ENCODE assay signal across 11 cellular contexts in the genomic region with DNA sequence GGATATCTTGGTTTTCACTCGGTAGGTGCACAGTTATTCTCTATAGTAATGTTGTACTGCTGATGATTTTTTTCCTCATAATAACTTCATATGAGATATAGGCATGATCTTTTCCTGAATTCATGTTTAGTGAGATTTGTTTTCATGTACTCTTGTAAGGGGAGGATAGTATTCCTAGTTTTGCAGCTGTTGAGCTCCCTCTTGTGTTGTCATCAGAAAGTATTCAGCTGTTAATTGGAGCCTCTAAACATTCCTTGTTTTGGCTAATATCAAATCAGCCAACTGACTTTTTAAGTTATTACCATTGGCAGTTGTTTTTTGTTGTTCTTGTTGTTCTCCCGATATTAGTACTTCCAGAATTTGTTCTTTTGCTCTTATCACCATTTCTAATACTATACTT. TPM values are rescaled to one million over a fixed set of nuclear protein-coding genes. Genes with fewer than 3 reads are reported as not detected.
DNase-seq lines count a peak whose midpoint lies in the region; ATAC-seq, FAIRE-seq and TF ChIP-seq lines count a peak whose summit lies in the region.
"Had no signal": no experiment of that assay in that cellular context is flagged by ENCODE, and none has a peak within 500 bp of the region (broad histone marks: within the 10 kb centered on the region; RNA-seq: fewer than 3 reads in every experiment).

No MANE protein-coding gene starts in this region.

- no peaks in the 10 kb centered on the region for H4K20me1 ChIP-seq in K562 (replicated peaks; ENCODE audit: control insufficient read depth, insufficient read depth, low read length)

- H3K27ac Mint-ChIP-seq in activated T-cell treated with anti-CD3 and anti-CD28 coated beads, Interleukin-2, amount 50 U/mL, for 24 hours = no peak overlapping the region
- H3K27ac Mint-ChIP-seq: stimulated activated naive B cell treated with anti-CD40 and anti-IgM and Interleukin-4, amounts not matched to agents 10 μg/mL and 1 μg/mL and 100 μg/mL, for 72 hours had no signal

- H3K27me3 Mint-ChIP-seq in activated T-cell treated with anti-CD3 and anti-CD28 coated beads, Interleukin-2, amount 50 U/mL, for 24 hours = peaks cover 12% of the 10 kb centered on the region

- TF ChIP-seq RAD21 in K562 (CRISPR knock-in tag; conservative IDR thresholded peaks at IDR 0.05 in 1 of 2, IDR thresholded peaks at IDR 0.05 in 1 of 2) = peak in 1 of 2 experiments; percentile 57; a peak in 2 of 4 replicates

- no peaks in the 10 kb centered on the region for H3K9me3 Mint-ChIP-seq in activated T-cell treated with anti-CD3 and anti-CD28 coated beads, Interleukin-2, amount 50 U/mL, for 24 hours
- H3K9me3 Mint-ChIP-seq: stimulated activated naive B cell treated with anti-CD40 and anti-IgM and Interleukin-4, amounts not matched to agents 10 μg/mL and 1 μg/mL and 100 μg/mL, for 72 hours had no signal

- no peak for TF ChIP-seq POLR2A in K562 (conservative IDR thresholded peaks at IDR 0.05)

- H3K4me3 ChIP-seq in K562 = no peak overlapping the region
- H3K4me3 ChIP-seq: pancreas had no signal

- POLR2A ChIA-PET in K562 (lab: Yijun Ruan, JAX) = interaction anchor here (0.6 kb wide), 1 partner anchor 514 kb away, joined by 4 read pairs; no protein-coding TSS in a partner anchor

- no peaks in the 10 kb centered on the region for H3K9me3 ChIP-seq in K562 (replicated peaks; ENCODE audit: control insufficient read depth, insufficient read depth, low read depth, low read length)
- H3K9me3 ChIP-seq: pancreas had no signal

- CTCF ChIA-PET in K562 (lab: Yijun Ruan, JAX; ENCODE audit: low intra/inter-chr PET ratio) = interaction anchor here (1.4 kb wide), 1 partner anchor 293 kb away, joined by 4 read pairs; no protein-coding TSS in a partner anchor

- peak in 1 of 3 experiments; percentile 43; a peak in 3 of 6 replicates for TF ChIP-seq CTCF in K562 (IDR thresholded peaks at IDR 0.05 in 2 of 3, conservative IDR thresholded peaks at IDR 0.05 in 1 of 3; ENCODE audit: insufficient read depth in 2 of 3, low read depth in 1 of 3, low read length in 3 of 3)

- H3K4me1 ChIP-seq in K562 (replicated peaks in 1 of 2; ENCODE audit: control insufficient read depth in 2 of 2, insufficient read depth in 2 of 2, low read length in 2 of 2) = no peaks in the 10 kb centered on the region
- H3K4me1 ChIP-seq: pancreas had no signal

- in situ Hi-C loops in K562 (cut with MboI) = no loop called here

- no peak overlapping the region for H3K9ac ChIP-seq in K562 (ENCODE audit: insufficient read depth in 1 of 2, low read depth in 2 of 2, low read length in 2 of 2)

- ATAC-seq in K562 = peak; percentile 49; the same call in 2 of the 3 replicates
- ATAC-seq: pancreas had no signal

- peak; percentile 19 for DNase-seq in Daoy (ENCODE audit: low read depth)
- DNase-seq in M059J (ENCODE audit: low read depth) = peak; percentile 5
- DNase-seq in K562 (ENCODE audit: extremely low read depth in 1 of 4, low spot score in 3 of 4) = peak in 2 of 4 experiments; percentile 6 to 9
- DNase-seq in midbrain (lab: John Stamatoyannopoulos, UW) = peak; percentile 24
- DNase-seq in stimulated activated CD4-positive, alpha-beta T cell treated with anti-CD3 and anti-CD28 coated beads, Interleukin-4, amount 100 ng/mL, for 4 hours = no peak
- DNase-seq in NK-92 (lab: John Stamatoyannopoulos, UW; ENCODE audit: unreplicated experiment) = no peak
- DNase-seq in activated T-cell treated with anti-CD3 and anti-CD28 coated beads, Interleukin-2, amount 50 U/mL, for 24 hours = no peak
- DNase-seq in stimulated activated CD4-positive, alpha-beta T cell treated with anti-CD3 and anti-CD28 coated beads, Interleukin-4, amount 100 ng/mL, for 24 hours = no peak
- DNase-seq: activated gamma-delta T cell; pancreas; stimulated activated naive B cell treated with anti-CD40 and anti-IgM and Interleukin-4, amounts not matched to agents 10 μg/mL and 1 μg/mL and 100 μg/mL, for 72 hours had no signal

- no peak overlapping the region for H2AFZ ChIP-seq in K562 (ENCODE audit: low read depth, low read length)

- no peak overlapping the region for H3K4me3 Mint-ChIP-seq in activated T-cell treated with anti-CD3 and anti-CD28 coated beads, Interleukin-2, amount 50 U/mL, for 24 hours
- H3K4me3 Mint-ChIP-seq: stimulated activated naive B cell treated with anti-CD40 and anti-IgM and Interleukin-4, amounts not matched to agents 10 μg/mL and 1 μg/mL and 100 μg/mL, for 72 hours had no signal

- peak; percentile 11 for FAIRE-seq in K562 (lab: Jason Lieb, UNC)
- FAIRE-seq: pancreas had no signal

- no peaks in the 10 kb centered on the region for H3K9me1 ChIP-seq in K562 (ENCODE audit: control insufficient read depth, insufficient read depth, low read length)

- H3K27me3 ChIP-seq in K562 (ENCODE audit: control insufficient read depth in 2 of 2, insufficient read depth in 2 of 2, low read length in 2 of 2) = no peaks in the 10 kb centered on the region

- H3K27ac ChIP-seq in K562 (ENCODE audit: extremely low read depth, low read depth, low read length) = no peak overlapping the region
- H3K27ac ChIP-seq: pancreas had no signal

- H3K4me1 Mint-ChIP-seq in activated T-cell treated with anti-CD3 and anti-CD28 coated beads, Interleukin-2, amount 50 U/mL, for 24 hours (ENCODE audit: low read depth) = no peaks in the 10 kb centered on the region

- intact Hi-C loops in K562 (cut with micrococcal nuclease) = loop anchor here (2.0 kb wide), 1 partner anchor 294 kb away; no protein-coding TSS in a partner anchor

- no peaks in the 10 kb centered on the region for H3K36me3 ChIP-seq in K562 (ENCODE audit: control insufficient read depth, insufficient read depth, low read length)
- H3K36me3 ChIP-seq: pancreas had no signal

- no TSS peak for BruUV-seq in K562 (replicated peaks; lab: Mats Ljungman, UMichigan)

- no peak for TF ChIP-seq EP300 in K562 (IDR thresholded peaks at IDR 0.05; ENCODE audit: low read length)

- H3K79me2 ChIP-seq in K562 (ENCODE audit: control insufficient read depth, insufficient read depth, low read length) = no peaks in the 10 kb centered on the region

- no peaks in the 10 kb centered on the region for H3K36me3 Mint-ChIP-seq in activated T-cell treated with anti-CD3 and anti-CD28 coated beads, Interleukin-2, amount 50 U/mL, for 24 hours (ENCODE audit: low read depth)
- H3K36me3 Mint-ChIP-seq: stimulated activated naive B cell treated with anti-CD40 and anti-IgM and Interleukin-4, amounts not matched to agents 10 μg/mL and 1 μg/mL and 100 μg/mL, for 72 hours had no signal

- H3K4me2 ChIP-seq in K562 (ENCODE audit: insufficient read depth, low read length) = no peak overlapping the region

- 0% methylated on average over 2 of the region's 2 CpGs for WGBS in K562 (ENCODE audit: insufficient coverage, low coverage, missing lambda C conversion rate)

RNA-seq across cellular contexts. Expression of gene OR10R2, which starts 24.4 kb away (rescaled TPM):
- not detected in 2 replicates for total RNA-seq in Daoy (2014; rRNA removed; shearing (Covaris generic))
- not detected in 2 replicates for total RNA-seq in M059J (2014; rRNA removed; shearing (Covaris generic))
- not detected in 2 replicates for total RNA-seq in K562 (2011; cell fraction: chromatin; rRNA removed; ENCODE audit: low replicate concordance)
- not detected in 2 replicates for total RNA-seq in K562 (2011; cell fraction: nucleolus; rRNA removed)
- total RNA-seq in K562 (2011; cell fraction: nucleoplasm; rRNA removed) = not detected in 2 replicates
- total RNA-seq in K562 (2014; rRNA removed) (not detected in 2 replicates), K562 (2014; rRNA removed; fragmentation: Illumina TruSeq; extraction: Trizol) (not detected in 2 replicates), K562 (2015; rRNA removed; fragmentation: Illumina TruSeq; extraction: Trizol) (not detected in 2 replicates), K562 (2021) (not detected in 2 replicates)
- polyA plus RNA-seq in K562 (2011; rRNA removed) (not detected in 2 replicates), K562 (2014; fragmentation: Illumina TruSeq; extraction: Trizol) (not detected in 2 replicates), K562 (2014; fragmentation: Nextera tagmentation; extraction: Ambion mirVana) (not detected), K562 (2014; rRNA removed) (not detected in 2 replicates)
- polyA plus RNA-seq in K562 (2011; cell fraction: cytosol; rRNA removed) = not detected in 2 replicates
- polyA plus RNA-seq in K562 (2011; cell fraction: nucleus; rRNA removed) = not detected in 2 replicates
- not detected in 2 replicates for polyA plus RNA-seq in K562 (2012)
- polyA minus RNA-seq in K562 (2011; rRNA and poly(A)+ RNA removed) = not detected in 2 replicates
- not detected in 2 replicates for polyA minus RNA-seq in K562 (2011; cell fraction: cytosol; rRNA and poly(A)+ RNA removed)
- polyA minus RNA-seq in K562 (2011; cell fraction: nucleus; rRNA and poly(A)+ RNA removed) = not detected in 2 replicates
- total RNA-seq: pancreas had no signal
- polyA plus RNA-seq: pancreas had no signal

RNA-seq across cellular contexts. Expression of gene OR10K1, which starts 34.7 kb away (rescaled TPM):
- total RNA-seq in Daoy (2014; rRNA removed; shearing (Covaris generic)) = not detected in 2 replicates
- total RNA-seq in M059J (2014; rRNA removed; shearing (Covaris generic)) = not detected in 2 replicates
- total RNA-seq in K562 (2011; cell fraction: chromatin; rRNA removed; ENCODE audit: low replicate concordance) = not detected in 2 replicates
- not detected in 2 replicates for total RNA-seq in K562 (2011; cell fraction: nucleolus; rRNA removed)
- total RNA-seq in K562 (2011; cell fraction: nucleoplasm; rRNA removed) = not detected in 2 replicates
- not detected in 2 replicates for total RNA-seq in K562 (2014; rRNA removed)
- not detected in 2 replicates for total RNA-seq in K562 (2014; rRNA removed; fragmentation: Illumina TruSeq; extraction: Trizol)
- total RNA-seq in K562 (2015; rRNA removed; fragmentation: Illumina TruSeq; extraction: Trizol) = not detected in 2 replicates
- total RNA-seq in K562 (2021) = not detected in 2 replicates
- not detected in 2 replicates for polyA plus RNA-seq in K562 (2011; rRNA removed)
- polyA plus RNA-seq in K562 (2011; cell fraction: cytosol; rRNA removed) = not detected in 2 replicates
- polyA plus RNA-seq in K562 (2011; cell fraction: nucleus; rRNA removed) = not detected in 2 replicates
- polyA plus RNA-seq in K562 (2012) = not detected in 2 replicates
- polyA plus RNA-seq in K562 (2014; fragmentation: Illumina TruSeq; extraction: Trizol) = not detected in 2 replicates
- not detected for polyA plus RNA-seq in K562 (2014; fragmentation: Nextera tagmentation; extraction: Ambion mirVana)
- polyA plus RNA-seq in K562 (2014; rRNA removed) = not detected in 2 replicates
- polyA minus RNA-seq in K562 (2011; rRNA and poly(A)+ RNA removed) = not detected in 2 replicates
- polyA minus RNA-seq in K562 (2011; cell fraction: cytosol; rRNA and poly(A)+ RNA removed) = not detected in 2 replicates
- polyA minus RNA-seq in K562 (2011; cell fraction: nucleus; rRNA and poly(A)+ RNA removed) = not detected in 2 replicates
- total RNA-seq: pancreas had no signal
- polyA plus RNA-seq: pancreas had no signal

RNA-seq across cellular contexts. Expression of gene OR6Y1, which starts 57.8 kb away (rescaled TPM):
- total RNA-seq in Daoy (2014; rRNA removed; shearing (Covaris generic)) = not detected in 2 replicates
- not detected in 2 replicates for total RNA-seq in M059J (2014; rRNA removed; shearing (Covaris generic))
- total RNA-seq in K562 (2011; cell fraction: chromatin; rRNA removed; ENCODE audit: low replicate concordance) = not detected in 2 replicates
- total RNA-seq in K562 (2011; cell fraction: nucleolus; rRNA removed) = not detected in 2 replicates
- total RNA-seq in K562 (2011; cell fraction: nucleoplasm; rRNA removed) = not detected in 2 replicates
- not detected in 2 replicates for total RNA-seq in K562 (2014; rRNA removed)
- not detected in 2 replicates for total RNA-seq in K562 (2014; rRNA removed; fragmentation: Illumina TruSeq; extraction: Trizol)
- not detected in 2 replicates for total RNA-seq in K562 (2015; rRNA removed; fragmentation: Illumina TruSeq; extraction: Trizol)
- total RNA-seq in K562 (2021) = not detected in 2 replicates
- polyA plus RNA-seq in K562 (2011; rRNA removed) = not detected in 2 replicates
- polyA plus RNA-seq in K562 (2011; cell fraction: cytosol; rRNA removed) = not detected in 2 replicates
- not detected in 2 replicates for polyA plus RNA-seq in K562 (2011; cell fraction: nucleus; rRNA removed)
- polyA plus RNA-seq in K562 (2012) = not detected in 2 replicates
- polyA plus RNA-seq in K562 (2014; fragmentation: Illumina TruSeq; extraction: Trizol) = not detected in 2 replicates
- polyA plus RNA-seq in K562 (2014; fragmentation: Nextera tagmentation; extraction: Ambion mirVana) = not detected
- polyA plus RNA-seq in K562 (2014; rRNA removed) = not detected in 2 replicates
- polyA minus RNA-seq in K562 (2011; rRNA and poly(A)+ RNA removed) = not detected in 2 replicates
- not detected in 2 replicates for polyA minus RNA-seq in K562 (2011; cell fraction: cytosol; rRNA and poly(A)+ RNA removed)
- not detected in 2 replicates for polyA minus RNA-seq in K562 (2011; cell fraction: nucleus; rRNA and poly(A)+ RNA removed)
- total RNA-seq: pancreas had no signal
- polyA plus RNA-seq: pancreas had no signal

Comparison
In these comparisons a context has a peak if more than half of its experiments do, and no peak if none do; other contexts are left out.
1. DNase-seq: peak in Daoy (single experiment), M059J (single experiment) and midbrain (single experiment); none in stimulated activated CD4-positive, alpha-beta T cell treated with anti-CD3 and anti-CD28 coated beads, Interleukin-4, amount 100 ng/mL, for 4 hours (0 of 2), NK-92 (single experiment), activated T-cell treated with anti-CD3 and anti-CD28 coated beads, Interleukin-2, amount 50 U/mL, for 24 hours (single experiment) and stimulated activated CD4-positive, alpha-beta T cell treated with anti-CD3 and anti-CD28 coated beads, Interleukin-4, amount 100 ng/mL, for 24 hours (single experiment).